ENCODE assay signal across 18 cellular contexts in genomic region chr5:77709993-77710392, GRCh38.
"Had no signal": no experiment of that assay in that cellular context is flagged by ENCODE, and none has a peak within 500 bp of the region (broad histone marks: within the 10 kb centered on the region; RNA-seq: fewer than 3 reads in every experiment).

No MANE protein-coding gene starts in this region.

- H3K27ac ChIP-seq: coronary artery, esophagus muscularis mucosa, lower lobe of right lung, psoas muscle had no signal

- H3K4me3 ChIP-seq: coronary artery, esophagus muscularis mucosa, lower lobe of right lung, psoas muscle had no signal

- H3K9me3 Mint-ChIP-seq: activated B cell treated with CpG ODN at 0.5 μM for 24 hours; activated naive CD8-positive, alpha-beta T cell treated with anti-CD3 and anti-CD28 coated beads for 36 hours; activated T-helper 1 cell treated with anti-CD3 and anti-CD28 coated beads, Interleukin-12 subunit alpha, Interleukin-12 subunit beta, Interleukin-2, Interleukin-4 antibody, amounts not matched to agents 30 ng/mL and 10 ng/mL and 1 ng/mL, durations not matched to agents 14 hours and 24 hours and 36 hours; brain; immature natural killer cell had no signal

- H3K4me1 Mint-ChIP-seq: mesothelial cell of epicardium had no signal

- H3K27me3 Mint-ChIP-seq: activated B cell treated with CpG ODN at 0.5 μM for 24 hours; activated naive CD8-positive, alpha-beta T cell treated with anti-CD3 and anti-CD28 coated beads for 36 hours; brain had no signal

- H3K4me1 ChIP-seq: esophagus muscularis mucosa, lower lobe of right lung had no signal

- H3K4me3 Mint-ChIP-seq: activated B cell treated with CpG ODN at 0.5 μM for 24 hours; activated naive CD8-positive, alpha-beta T cell treated with anti-CD3 and anti-CD28 coated beads for 36 hours; activated T-helper 1 cell treated with anti-CD3 and anti-CD28 coated beads, Interleukin-12 subunit alpha, Interleukin-12 subunit beta, Interleukin-2, Interleukin-4 antibody, amounts not matched to agents 30 ng/mL and 10 ng/mL and 1 ng/mL, durations not matched to agents 14 hours and 24 hours and 36 hours; brain; immature natural killer cell; mesothelial cell of epicardium had no signal

- H3K9me3 ChIP-seq: esophagus muscularis mucosa, lower lobe of right lung, psoas muscle had no signal

- H3K27ac Mint-ChIP-seq: activated B cell treated with CpG ODN at 0.5 μM for 24 hours; activated naive CD8-positive, alpha-beta T cell treated with anti-CD3 and anti-CD28 coated beads for 36 hours; activated T-helper 1 cell treated with anti-CD3 and anti-CD28 coated beads, Interleukin-12 subunit alpha, Interleukin-12 subunit beta, Interleukin-2, Interleukin-4 antibody, amounts not matched to agents 30 ng/mL and 10 ng/mL and 1 ng/mL, durations not matched to agents 14 hours and 24 hours and 36 hours; mesothelial cell of epicardium had no signal

- ATAC-seq: left colon; lower lobe of right lung; psoas muscle; sciatic nerve; stimulated activated naive CD8-positive, alpha-beta T cell treated with anti-CD3 and anti-CD28 coated beads, Interleukin-15, Interleukin-2, amounts not matched to agents 100 U/mL and 50 U/mL, for 24 hours had no signal

- DNase-seq: activated B cell treated with CpG ODN at 0.5 μM for 24 hours; activated CD4-positive, alpha-beta T cell treated with anti-CD3 and anti-CD28 coated beads, Interleukin-2, amount 50 U/mL, for 1 hour; activated naive CD8-positive, alpha-beta T cell treated with anti-CD3 and anti-CD28 coated beads for 36 hours; amygdala; central memory CD4-positive, alpha-beta T cell; head of caudate nucleus; immature natural killer cell; left colon; lower lobe of right lung; psoas muscle; stimulated activated naive CD8-positive, alpha-beta T cell treated with anti-CD3 and anti-CD28 coated beads, Interleukin-15, Interleukin-2, amounts not matched to agents 100 U/mL and 50 U/mL, for 24 hours; trophoblast cell had no signal

- H3K27me3 ChIP-seq: esophagus muscularis mucosa had no signal
